26 cellular contexts compared by ENCODE assay signal in genomic region chr17:48502901-48503300, GRCh38. TPM values are rescaled to one million over a fixed set of nuclear protein-coding genes. Genes with fewer than 3 reads are reported as not detected.
"Had no signal": no experiment of that assay in that cellular context is flagged by ENCODE, and none has a peak within 500 bp of the region (broad histone marks: within the 10 kb centered on the region; RNA-seq: fewer than 3 reads in every experiment).

No MANE protein-coding gene starts in this region.

- H3K27ac ChIP-seq: brain microvascular endothelial cell had no signal

- FAIRE-seq: TTC549 had no signal

- H3K4me3 Mint-ChIP-seq: activated CD4-positive, alpha-beta memory T cell treated with anti-CD3 and anti-CD28 coated beads for 36 hours; activated CD4-positive, alpha-beta T cell treated with anti-CD3 and anti-CD28 coated beads, Interleukin-2, amount 10 ng/mL, durations not matched to agents 7 days and 5 days; activated naive CD4-positive, alpha-beta T cell treated with anti-CD3 and anti-CD28 coated beads for 36 hours; activated naive CD8-positive, alpha-beta T cell treated with anti-CD3 and anti-CD28 coated beads for 36 hours; activated T-cell treated with anti-CD3 and anti-CD28 coated beads, Interleukin-2, amount 50 U/mL, for 4 hours had no signal

- H3K27me3 Mint-ChIP-seq: activated CD4-positive, alpha-beta memory T cell treated with anti-CD3 and anti-CD28 coated beads for 36 hours had no signal

- ATAC-seq: activated T-cell treated with anti-CD3 and anti-CD28 coated beads, Interleukin-2, amount 50 U/mL, for 4 hours had no signal

- H3K9me3 Mint-ChIP-seq: activated CD4-positive, alpha-beta memory T cell treated with anti-CD3 and anti-CD28 coated beads for 36 hours; activated CD4-positive, alpha-beta T cell treated with anti-CD3 and anti-CD28 coated beads, Interleukin-2, amount 10 ng/mL, durations not matched to agents 7 days and 5 days; activated naive CD4-positive, alpha-beta T cell treated with anti-CD3 and anti-CD28 coated beads for 36 hours; activated naive CD8-positive, alpha-beta T cell treated with anti-CD3 and anti-CD28 coated beads for 36 hours; activated T-cell treated with anti-CD3 and anti-CD28 coated beads, Interleukin-2, amount 50 U/mL, for 4 hours had no signal

- DNase-seq: activated CD4-positive, alpha-beta memory T cell treated with anti-CD3 and anti-CD28 coated beads for 36 hours; activated CD4-positive, alpha-beta T cell treated with anti-CD3 and anti-CD28 coated beads, Interleukin-2, amount 10 ng/mL, durations not matched to agents 7 days and 5 days; activated CD4-positive, CD25-positive, alpha-beta regulatory T cell; activated CD8-positive, alpha-beta memory T cell treated with anti-CD3 and anti-CD28 coated beads for 24 hours; activated gamma-delta T cell; activated naive CD4-positive, alpha-beta T cell treated with anti-CD3 and anti-CD28 coated beads for 36 hours; activated naive CD8-positive, alpha-beta T cell treated with anti-CD3 and anti-CD28 coated beads for 36 hours; activated T-cell treated with anti-CD3 and anti-CD28 coated beads, Interleukin-2, amount 50 U/mL, for 4 hours; brain microvascular endothelial cell; Kasumi-1; KBM-7; NCI-H1048; NCI-H146; NCI-H187 treated with DMSO at 0.1 percent for 48 hours; NCI-H2171; NCI-H226; NCI-H526 treated with DMSO at 0.1 percent for 48 hours; Peyer's patch; SHP77; T-helper 2 cell; T1000 had no signal

- H3K36me3 Mint-ChIP-seq: activated CD4-positive, alpha-beta memory T cell treated with anti-CD3 and anti-CD28 coated beads for 36 hours; activated naive CD8-positive, alpha-beta T cell treated with anti-CD3 and anti-CD28 coated beads for 36 hours had no signal

- H3K4me3 ChIP-seq: Peyer's patch had no signal

- H3K27me3 ChIP-seq: Peyer's patch had no signal

- H3K9me3 ChIP-seq: Peyer's patch had no signal

- H3K36me3 ChIP-seq: brain microvascular endothelial cell, Peyer's patch had no signal

- H3K27ac Mint-ChIP-seq: activated CD4-positive, alpha-beta memory T cell treated with anti-CD3 and anti-CD28 coated beads for 36 hours; activated CD4-positive, alpha-beta T cell treated with anti-CD3 and anti-CD28 coated beads, Interleukin-2, amount 10 ng/mL, durations not matched to agents 7 days and 5 days; activated naive CD4-positive, alpha-beta T cell treated with anti-CD3 and anti-CD28 coated beads for 36 hours; activated naive CD8-positive, alpha-beta T cell treated with anti-CD3 and anti-CD28 coated beads for 36 hours had no signal

RNA-seq across cellular contexts. Expression of gene HOXB1, which starts 27.9 kb away (rescaled TPM):
- total RNA-seq: activated CD4-positive, alpha-beta memory T cell treated with anti-CD3 and anti-CD28 coated beads for 36 hours; activated CD4-positive, alpha-beta T cell treated with anti-CD3 and anti-CD28 coated beads, Interleukin-2, amount 10 ng/mL, durations not matched to agents 7 days and 5 days; activated naive CD4-positive, alpha-beta T cell treated with anti-CD3 and anti-CD28 coated beads for 36 hours; activated naive CD8-positive, alpha-beta T cell treated with anti-CD3 and anti-CD28 coated beads for 36 hours; activated T-cell treated with anti-CD3 and anti-CD28 coated beads, Interleukin-2, amount 50 U/mL, for 4 hours; cardiac septum; M059J; NCI-H460; Peyer's patch; SK-MEL-5 had no signal

RNA-seq across cellular contexts. Expression of gene HOXB2, which starts 42.0 kb away (rescaled TPM):
- total RNA-seq: NCI-H460, SK-MEL-5 had no signal
